2 cellular contexts compared by ENCODE assay signal in the genomic region with DNA sequence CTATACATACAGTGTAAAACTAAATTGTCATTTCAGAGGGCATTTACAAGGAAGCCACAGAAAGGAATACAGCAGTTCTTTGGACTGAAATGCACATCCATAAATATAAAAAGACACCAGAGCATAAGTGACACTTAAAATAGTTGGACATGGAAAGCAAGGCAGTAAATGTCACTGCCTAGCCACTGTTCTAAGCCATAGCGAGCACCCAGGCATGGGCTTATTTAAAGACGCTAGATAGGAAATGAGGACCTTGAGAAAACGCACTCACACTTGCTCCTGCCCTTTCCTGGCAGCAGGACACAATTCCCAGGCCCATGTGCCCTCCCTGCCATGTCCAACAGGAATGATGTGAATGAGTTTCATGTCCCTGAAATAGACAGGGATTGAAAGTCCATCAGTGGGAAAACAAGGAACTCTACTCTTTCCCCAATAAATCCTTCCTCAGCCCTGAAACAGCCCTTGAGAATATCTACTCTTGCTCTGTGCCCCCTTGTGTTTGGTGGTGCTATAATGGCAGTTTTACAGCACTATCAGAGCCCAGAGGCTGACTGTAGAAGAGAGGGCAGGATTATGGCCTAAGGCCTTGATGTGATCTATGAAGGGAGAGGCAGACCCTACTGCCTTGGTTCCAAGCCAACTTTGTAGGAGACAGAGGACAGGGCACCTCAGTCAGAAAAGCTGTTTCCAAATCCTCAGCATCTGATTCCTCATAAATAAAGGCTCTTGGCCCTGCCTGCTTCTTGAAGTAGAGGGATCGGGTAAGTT.
TF ChIP-seq lines count a peak whose summit lies in the region.

No MANE protein-coding gene starts in this region.

TF ChIP-seq in SK-N-SH treated with all-trans-retinoic acid at 6 μM for 48 hours, 23 proteins besides CTCF, POLR2A, EP300 and RAD21 (continued from another document):
- TF ChIP-seq, protein P1, sequence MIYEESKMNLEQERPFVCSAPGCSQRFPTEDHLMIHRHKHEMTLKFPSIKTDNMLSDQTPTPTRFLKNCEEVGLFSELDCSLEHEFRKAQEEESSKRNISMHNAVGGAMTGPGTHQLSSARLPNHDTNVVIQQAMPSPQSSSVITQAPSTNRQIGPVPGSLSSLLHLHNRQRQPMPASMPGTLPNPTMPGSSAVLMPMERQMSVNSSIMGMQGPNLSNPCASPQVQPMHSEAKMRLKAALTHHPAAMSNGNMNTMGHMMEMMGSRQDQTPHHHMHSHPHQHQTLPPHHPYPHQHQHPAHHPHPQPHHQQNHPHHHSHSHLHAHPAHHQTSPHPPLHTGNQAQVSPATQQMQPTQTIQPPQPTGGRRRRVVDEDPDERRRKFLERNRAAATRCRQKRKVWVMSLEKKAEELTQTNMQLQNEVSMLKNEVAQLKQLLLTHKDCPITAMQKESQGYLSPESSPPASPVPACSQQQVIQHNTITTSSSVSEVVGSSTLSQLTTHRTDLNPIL (CRISPR knock-in tag; IDR thresholded peaks at IDR 0.05; ENCODE audit: low read depth): no peak
- TF ChIP-seq ZNF565 (CRISPR knock-in tag; conservative IDR thresholded peaks at IDR 0.05; ENCODE audit: low read depth) (no peak), CSDC2 (CRISPR knock-in tag; IDR thresholded peaks at IDR 0.05) (no peak), SNAI2 (CRISPR knock-in tag; IDR thresholded peaks at IDR 0.05) (no peak), ESRRG (CRISPR knock-in tag; IDR thresholded peaks at IDR 0.05) (no peak), BACH2 (CRISPR knock-in tag; IDR thresholded peaks at IDR 0.05; ENCODE audit: borderline replicate concordance) (no peak), ZFP3 (CRISPR knock-in tag; IDR thresholded peaks at IDR 0.05) (no peak), ISL1 (CRISPR knock-in tag; IDR thresholded peaks at IDR 0.05) (no peak), ZNF8 (CRISPR knock-in tag; IDR thresholded peaks at IDR 0.05) (no peak), ARNTL (CRISPR knock-in tag; IDR thresholded peaks at IDR 0.05; ENCODE audit: borderline replicate concordance, low read depth) (no peak), PPARA (CRISPR knock-in tag; IDR thresholded peaks at IDR 0.05; ENCODE audit: borderline replicate concordance) (no peak)
- TF ChIP-seq, protein P2, sequence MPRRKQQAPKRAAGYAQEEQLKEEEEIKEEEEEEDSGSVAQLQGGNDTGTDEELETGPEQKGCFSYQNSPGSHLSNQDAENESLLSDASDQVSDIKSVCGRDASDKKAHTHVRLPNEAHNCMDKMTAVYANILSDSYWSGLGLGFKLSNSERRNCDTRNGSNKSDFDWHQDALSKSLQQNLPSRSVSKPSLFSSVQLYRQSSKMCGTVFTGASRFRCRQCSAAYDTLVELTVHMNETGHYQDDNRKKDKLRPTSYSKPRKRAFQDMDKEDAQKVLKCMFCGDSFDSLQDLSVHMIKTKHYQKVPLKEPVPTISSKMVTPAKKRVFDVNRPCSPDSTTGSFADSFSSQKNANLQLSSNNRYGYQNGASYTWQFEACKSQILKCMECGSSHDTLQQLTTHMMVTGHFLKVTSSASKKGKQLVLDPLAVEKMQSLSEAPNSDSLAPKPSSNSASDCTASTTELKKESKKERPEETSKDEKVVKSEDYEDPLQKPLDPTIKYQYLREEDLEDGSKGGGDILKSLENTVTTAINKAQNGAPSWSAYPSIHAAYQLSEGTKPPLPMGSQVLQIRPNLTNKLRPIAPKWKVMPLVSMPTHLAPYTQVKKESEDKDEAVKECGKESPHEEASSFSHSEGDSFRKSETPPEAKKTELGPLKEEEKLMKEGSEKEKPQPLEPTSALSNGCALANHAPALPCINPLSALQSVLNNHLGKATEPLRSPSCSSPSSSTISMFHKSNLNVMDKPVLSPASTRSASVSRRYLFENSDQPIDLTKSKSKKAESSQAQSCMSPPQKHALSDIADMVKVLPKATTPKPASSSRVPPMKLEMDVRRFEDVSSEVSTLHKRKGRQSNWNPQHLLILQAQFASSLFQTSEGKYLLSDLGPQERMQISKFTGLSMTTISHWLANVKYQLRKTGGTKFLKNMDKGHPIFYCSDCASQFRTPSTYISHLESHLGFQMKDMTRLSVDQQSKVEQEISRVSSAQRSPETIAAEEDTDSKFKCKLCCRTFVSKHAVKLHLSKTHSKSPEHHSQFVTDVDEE (CRISPR knock-in tag; IDR thresholded peaks at IDR 0.05): no peak
- TF ChIP-seq, protein P3, sequence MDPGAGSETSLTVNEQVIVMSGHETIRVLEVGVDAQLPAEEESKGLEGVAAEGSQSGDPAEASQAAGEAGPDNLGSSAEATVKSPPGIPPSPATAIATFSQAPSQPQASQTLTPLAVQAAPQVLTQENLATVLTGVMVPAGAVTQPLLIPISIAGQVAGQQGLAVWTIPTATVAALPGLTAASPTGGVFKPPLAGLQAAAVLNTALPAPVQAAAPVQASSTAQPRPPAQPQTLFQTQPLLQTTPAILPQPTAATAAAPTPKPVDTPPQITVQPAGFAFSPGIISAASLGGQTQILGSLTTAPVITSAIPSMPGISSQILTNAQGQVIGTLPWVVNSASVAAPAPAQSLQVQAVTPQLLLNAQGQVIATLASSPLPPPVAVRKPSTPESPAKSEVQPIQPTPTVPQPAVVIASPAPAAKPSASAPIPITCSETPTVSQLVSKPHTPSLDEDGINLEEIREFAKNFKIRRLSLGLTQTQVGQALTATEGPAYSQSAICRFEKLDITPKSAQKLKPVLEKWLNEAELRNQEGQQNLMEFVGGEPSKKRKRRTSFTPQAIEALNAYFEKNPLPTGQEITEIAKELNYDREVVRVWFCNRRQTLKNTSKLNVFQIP (CRISPR knock-in tag; IDR thresholded peaks at IDR 0.05; ENCODE audit: borderline replicate concordance, low read depth): no peak
- TF ChIP-seq, protein P4, sequence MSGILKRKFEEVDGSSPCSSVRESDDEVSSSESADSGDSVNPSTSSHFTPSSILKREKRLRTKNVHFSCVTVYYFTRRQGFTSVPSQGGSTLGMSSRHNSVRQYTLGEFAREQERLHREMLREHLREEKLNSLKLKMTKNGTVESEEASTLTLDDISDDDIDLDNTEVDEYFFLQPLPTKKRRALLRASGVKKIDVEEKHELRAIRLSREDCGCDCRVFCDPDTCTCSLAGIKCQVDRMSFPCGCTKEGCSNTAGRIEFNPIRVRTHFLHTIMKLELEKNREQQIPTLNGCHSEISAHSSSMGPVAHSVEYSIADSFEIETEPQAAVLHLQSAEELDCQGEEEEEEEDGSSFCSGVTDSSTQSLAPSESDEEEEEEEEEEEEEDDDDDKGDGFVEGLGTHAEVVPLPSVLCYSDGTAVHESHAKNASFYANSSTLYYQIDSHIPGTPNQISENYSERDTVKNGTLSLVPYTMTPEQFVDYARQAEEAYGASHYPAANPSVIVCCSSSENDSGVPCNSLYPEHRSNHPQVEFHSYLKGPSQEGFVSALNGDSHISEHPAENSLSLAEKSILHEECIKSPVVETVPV (CRISPR knock-in tag; IDR thresholded peaks at IDR 0.05): no peak

TF ChIP-seq in WTC11, 78 proteins besides CTCF, POLR2A, EP300 and RAD21 (continued from another document):
- TF ChIP-seq, protein P5, sequence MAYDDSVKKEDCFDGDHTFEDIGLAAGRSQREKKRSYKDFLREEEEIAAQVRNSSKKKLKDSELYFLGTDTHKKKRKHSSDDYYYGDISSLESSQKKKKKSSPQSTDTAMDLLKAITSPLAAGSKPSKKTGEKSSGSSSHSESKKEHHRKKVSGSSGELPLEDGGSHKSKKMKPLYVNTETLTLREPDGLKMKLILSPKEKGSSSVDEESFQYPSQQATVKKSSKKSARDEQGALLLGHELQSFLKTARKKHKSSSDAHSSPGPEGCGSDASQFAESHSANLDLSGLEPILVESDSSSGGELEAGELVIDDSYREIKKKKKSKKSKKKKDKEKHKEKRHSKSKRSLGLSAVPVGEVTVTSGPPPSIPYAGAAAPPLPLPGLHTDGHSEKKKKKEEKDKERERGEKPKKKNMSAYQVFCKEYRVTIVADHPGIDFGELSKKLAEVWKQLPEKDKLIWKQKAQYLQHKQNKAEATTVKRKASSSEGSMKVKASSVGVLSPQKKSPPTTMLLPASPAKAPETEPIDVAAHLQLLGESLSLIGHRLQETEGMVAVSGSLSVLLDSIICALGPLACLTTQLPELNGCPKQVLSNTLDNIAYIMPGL (CRISPR knock-in tag; IDR thresholded peaks at IDR 0.05): no peak
- TF ChIP-seq ZNF232 (CRISPR knock-in tag; IDR thresholded peaks at IDR 0.05): no peak
- TF ChIP-seq NR3C1 (CRISPR knock-in tag; conservative IDR thresholded peaks at IDR 0.05; ENCODE audit: low read depth): no peak
- no peak for TF ChIP-seq ZNF396 (CRISPR knock-in tag; IDR thresholded peaks at IDR 0.05; ENCODE audit: borderline replicate concordance)
- TF ChIP-seq, protein P6, sequence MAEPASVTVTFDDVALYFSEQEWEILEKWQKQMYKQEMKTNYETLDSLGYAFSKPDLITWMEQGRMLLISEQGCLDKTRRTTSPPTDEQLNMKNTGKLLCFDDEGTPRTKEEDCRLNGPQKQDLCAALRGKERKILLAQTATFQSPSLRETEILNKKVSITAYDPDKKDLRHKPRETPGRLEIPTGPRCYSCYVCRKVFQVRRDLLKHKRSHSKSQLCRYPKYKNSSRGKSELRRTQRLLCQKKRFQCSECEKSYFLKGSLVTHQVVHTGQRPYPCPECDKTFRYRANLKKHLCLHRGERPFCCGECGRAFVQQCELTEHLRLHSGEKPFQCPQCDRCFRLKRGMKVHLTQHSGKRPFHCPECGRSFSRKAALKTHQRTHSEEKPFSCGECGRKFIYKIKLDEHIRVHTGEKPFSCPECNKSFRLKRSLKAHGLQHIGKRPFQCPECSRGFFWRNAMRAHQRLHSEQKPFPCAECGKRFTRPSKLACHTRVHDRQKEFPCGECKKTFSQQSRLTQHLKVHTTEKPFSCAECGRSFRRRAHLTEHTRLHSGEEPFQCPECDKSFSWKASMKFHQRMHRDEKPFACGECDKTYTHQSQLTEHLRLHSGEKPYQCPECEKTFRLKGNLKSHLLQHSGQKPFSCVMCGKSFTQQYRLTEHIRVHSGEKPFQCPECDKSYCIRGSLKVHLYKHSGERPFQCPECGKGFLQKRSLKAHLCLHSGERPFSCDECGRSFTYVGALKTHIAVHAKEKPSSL (CRISPR knock-in tag; conservative IDR thresholded peaks at IDR 0.05): no peak
- TF ChIP-seq, protein P7, sequence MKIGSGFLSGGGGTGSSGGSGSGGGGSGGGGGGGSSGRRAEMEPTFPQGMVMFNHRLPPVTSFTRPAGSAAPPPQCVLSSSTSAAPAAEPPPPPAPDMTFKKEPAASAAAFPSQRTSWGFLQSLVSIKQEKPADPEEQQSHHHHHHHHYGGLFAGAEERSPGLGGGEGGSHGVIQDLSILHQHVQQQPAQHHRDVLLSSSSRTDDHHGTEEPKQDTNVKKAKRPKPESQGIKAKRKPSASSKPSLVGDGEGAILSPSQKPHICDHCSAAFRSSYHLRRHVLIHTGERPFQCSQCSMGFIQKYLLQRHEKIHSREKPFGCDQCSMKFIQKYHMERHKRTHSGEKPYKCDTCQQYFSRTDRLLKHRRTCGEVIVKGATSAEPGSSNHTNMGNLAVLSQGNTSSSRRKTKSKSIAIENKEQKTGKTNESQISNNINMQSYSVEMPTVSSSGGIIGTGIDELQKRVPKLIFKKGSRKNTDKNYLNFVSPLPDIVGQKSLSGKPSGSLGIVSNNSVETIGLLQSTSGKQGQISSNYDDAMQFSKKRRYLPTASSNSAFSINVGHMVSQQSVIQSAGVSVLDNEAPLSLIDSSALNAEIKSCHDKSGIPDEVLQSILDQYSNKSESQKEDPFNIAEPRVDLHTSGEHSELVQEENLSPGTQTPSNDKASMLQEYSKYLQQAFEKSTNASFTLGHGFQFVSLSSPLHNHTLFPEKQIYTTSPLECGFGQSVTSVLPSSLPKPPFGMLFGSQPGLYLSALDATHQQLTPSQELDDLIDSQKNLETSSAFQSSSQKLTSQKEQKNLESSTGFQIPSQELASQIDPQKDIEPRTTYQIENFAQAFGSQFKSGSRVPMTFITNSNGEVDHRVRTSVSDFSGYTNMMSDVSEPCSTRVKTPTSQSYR (CRISPR knock-in tag; IDR thresholded peaks at IDR 0.05): no peak
- TF ChIP-seq MXD4 (CRISPR knock-in tag; IDR thresholded peaks at IDR 0.05; ENCODE audit: borderline replicate concordance): no peak
- TF ChIP-seq PRRX2 (CRISPR knock-in tag; IDR thresholded peaks at IDR 0.05): no peak
